20 cellular contexts compared by ENCODE assay signal in the genomic region with DNA sequence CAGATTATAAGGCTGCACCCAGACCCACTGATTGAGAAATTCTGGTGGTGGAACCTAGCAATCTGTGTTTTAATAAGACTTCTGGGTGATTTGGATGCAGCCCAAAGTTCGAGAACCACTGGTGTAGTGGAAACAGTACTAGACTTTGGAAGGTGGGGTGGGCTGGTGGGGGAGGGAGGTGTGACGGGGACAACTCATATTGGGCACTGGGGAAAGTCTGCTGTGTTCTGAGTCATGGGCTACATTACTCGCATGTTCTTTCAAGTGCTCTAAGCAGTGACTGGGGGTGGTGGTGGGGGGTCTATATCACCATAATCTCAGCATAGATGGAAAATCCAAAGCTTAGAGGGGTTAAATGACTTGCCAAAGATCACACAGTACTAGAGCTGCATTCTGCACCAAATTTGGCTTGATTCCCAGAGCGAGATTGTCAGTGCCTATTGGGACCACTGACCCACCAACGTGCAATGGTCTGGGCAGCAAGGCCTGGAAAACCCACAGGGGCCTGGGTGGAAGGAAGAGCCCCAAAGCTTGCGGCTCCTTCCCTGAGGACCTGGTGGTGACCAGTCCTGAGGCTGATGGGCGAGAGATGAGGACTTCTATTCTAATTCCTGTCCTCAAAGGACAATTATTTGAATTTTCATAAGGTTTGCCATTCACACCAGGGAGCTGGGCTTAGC.
DNase-seq lines count a peak whose midpoint lies in the region; TF ChIP-seq lines count a peak whose summit lies in the region.
"Had no signal": no experiment of that assay in that cellular context is flagged by ENCODE, and none has a peak within 500 bp of the region (broad histone marks: within the 10 kb centered on the region; RNA-seq: fewer than 3 reads in every experiment).

No MANE protein-coding gene starts in this region.

- CTCF ChIA-PET in mammary epithelial cell (lab: Charles Lee; ENCODE audit: low non-redundant PET) = no interaction called here

- H3K4ac ChIP-seq in mesenchymal stem cell (ENCODE audit: low read depth in 1 of 2, low read length in 2 of 2) = no peak overlapping the region

- BruUV-seq in mammary epithelial cell (replicated peaks; lab: Mats Ljungman, UMichigan) = no TSS peak

- H3K79me1 ChIP-seq in mesenchymal stem cell (replicated peaks; ENCODE audit: low read length, poor library complexity, severe bottlenecking) = no peaks in the 10 kb centered on the region

- H2BK12ac ChIP-seq in mesenchymal stem cell (ENCODE audit: low read length in 2 of 2) = no peak overlapping the region

- no peaks in the 10 kb centered on the region for H4K20me1 ChIP-seq in mammary epithelial cell (ENCODE audit: insufficient read depth, low read length)

- H3K4me2 ChIP-seq in mammary epithelial cell (ENCODE audit: insufficient read depth, low read depth, low read length) (no peak overlapping the region), mesenchymal stem cell (ENCODE audit: low read length, poor library complexity, severe bottlenecking) (no peak overlapping the region)
- H3K4me2 ChIP-seq: GM23338, KMS-11 had no signal

- H3K27ac ChIP-seq in mammary epithelial cell (ENCODE audit: insufficient read depth, low read depth, low read length) (no peak overlapping the region), mesenchymal stem cell (ENCODE audit: low read length, poor library complexity, severe bottlenecking) (no peak overlapping the region)
- H3K27ac ChIP-seq: 22Rv1, KMS-11, skin epidermis, WERI-Rb-1 had no signal

- H3K4me1 ChIP-seq in mammary epithelial cell (ENCODE audit: insufficient read depth, low read length) (no peaks in the 10 kb centered on the region), mesenchymal stem cell (ENCODE audit: control insufficient read depth, insufficient read depth, low read depth, low read length) (peaks cover 2% of the 10 kb centered on the region)

- H3K14ac ChIP-seq in mesenchymal stem cell (ENCODE audit: low read length in 2 of 2) = no peak overlapping the region

- DNase-seq in DMS 273 (lab: John Stamatoyannopoulos, UW; ENCODE audit: unreplicated experiment) (peak; percentile 20), DMS 273 treated with DMSO at 0.1 percent for 48 hours (lab: John Stamatoyannopoulos, UW) (no peak), D341Med (ENCODE audit: low spot score) (peak; percentile 7), mammary epithelial cell (no peak), NCI-H1092 (lab: John Stamatoyannopoulos, UW) (no peak), mesenchymal stem cell (no peak)
- DNase-seq in activated naive CD8-positive, alpha-beta T cell treated with anti-CD3 and anti-CD28 coated beads for 36 hours = peak; percentile 41
- DNase-seq in stimulated activated CD4-positive, alpha-beta T cell treated with anti-CD3 and anti-CD28 coated beads, Interleukin-4, amount 100 ng/mL, for 24 hours = peak; percentile 50
- DNase-seq: activated gamma-delta T cell treated with Interleukin-2 at 50 U/mL for 16 hours; dermis blood vessel endothelial cell; DMS153; naive thymus-derived CD4-positive, alpha-beta T cell; NCI-H2227 treated with DMSO at 0.1 percent for 48 hours; trophoblast cell; WERI-Rb-1 had no signal

- no peak overlapping the region for H3K18ac ChIP-seq in mesenchymal stem cell (ENCODE audit: low read depth in 1 of 2, low read length in 2 of 2)

- no peak overlapping the region for H3K4me3 ChIP-seq in mammary epithelial cell (replicated peaks in 1 of 3; ENCODE audit: insufficient read depth in 1 of 3, low read depth in 2 of 3, low read length in 3 of 3)
- H3K4me3 ChIP-seq in mesenchymal stem cell (ENCODE audit: insufficient read depth in 1 of 2, low read depth in 1 of 2, low read length in 2 of 2) = no peak overlapping the region
- H3K4me3 ChIP-seq: GM23338, skin epidermis had no signal

- H2BK15ac ChIP-seq in mesenchymal stem cell (ENCODE audit: low read depth, poor library complexity, severe bottlenecking) = no peak overlapping the region

- H4K8ac ChIP-seq in mesenchymal stem cell (ENCODE audit: low read length) = no peak overlapping the region

- H2AFZ ChIP-seq in mammary epithelial cell (ENCODE audit: low read depth, low read length) (no peak overlapping the region), mesenchymal stem cell (ENCODE audit: low read depth, low read length) (no peak overlapping the region)

- no peak overlapping the region for H3K23ac ChIP-seq in mesenchymal stem cell (ENCODE audit: low read length in 2 of 2)

- H2BK5ac ChIP-seq in mesenchymal stem cell (ENCODE audit: low read depth, low read length, poor library complexity, severe bottlenecking) = no peak overlapping the region

- H3K4me3 Mint-ChIP-seq in activated naive CD8-positive, alpha-beta T cell treated with anti-CD3 and anti-CD28 coated beads for 36 hours = no peak overlapping the region
- H3K4me3 Mint-ChIP-seq: brain; GM23338; naive thymus-derived CD4-positive, alpha-beta T cell had no signal

- no peaks in the 10 kb centered on the region for H3K9me3 Mint-ChIP-seq in activated naive CD8-positive, alpha-beta T cell treated with anti-CD3 and anti-CD28 coated beads for 36 hours
- H3K9me3 Mint-ChIP-seq: brain; GM23338; naive thymus-derived CD4-positive, alpha-beta T cell had no signal

- peaks cover 41% of the 10 kb centered on the region for H3K4me1 Mint-ChIP-seq in activated naive CD8-positive, alpha-beta T cell treated with anti-CD3 and anti-CD28 coated beads for 36 hours

- in situ Hi-C loops in mammary epithelial cell (cut with MboI; ENCODE audit: low sequenced_read_pairs in 2 of 2) = loop anchor here in 1 of 2 donors (5.0 kb wide), 1 partner anchor 65 kb away; no protein-coding TSS in a partner anchor

- no peaks in the 10 kb centered on the region for H3K36me3 Mint-ChIP-seq in activated naive CD8-positive, alpha-beta T cell treated with anti-CD3 and anti-CD28 coated beads for 36 hours
- H3K36me3 Mint-ChIP-seq: naive thymus-derived CD4-positive, alpha-beta T cell had no signal

- no peak overlapping the region for H2AK5ac ChIP-seq in mesenchymal stem cell (ENCODE audit: low read length, severe bottlenecking)

- no peaks in the 10 kb centered on the region for H3K79me2 ChIP-seq in mammary epithelial cell (ENCODE audit: insufficient read depth, low read length)

- H3K27me3 Mint-ChIP-seq in activated naive CD8-positive, alpha-beta T cell treated with anti-CD3 and anti-CD28 coated beads for 36 hours = no peaks in the 10 kb centered on the region

- no peak overlapping the region for H4K91ac ChIP-seq in mesenchymal stem cell (ENCODE audit: low read length)

- intact Hi-C loops in mammary epithelial cell (cut with micrococcal nuclease) = no loop called here

- dilution Hi-C loops in mammary epithelial cell (cut with HindIII; ENCODE audit: low sequenced_read_pairs) = no loop called here

- peak overlapping the region; percentile 86 for H3K27ac Mint-ChIP-seq in activated naive CD8-positive, alpha-beta T cell treated with anti-CD3 and anti-CD28 coated beads for 36 hours
- H3K27ac Mint-ChIP-seq: GM23338 had no signal

- H3K36me3 ChIP-seq in mammary epithelial cell (ENCODE audit: insufficient read depth, low read length) (no peaks in the 10 kb centered on the region), mesenchymal stem cell (ENCODE audit: control insufficient read depth in 1 of 2, insufficient read depth in 2 of 2, low read depth in 1 of 2, low read length in 2 of 2) (no peaks in the 10 kb centered on the region)
- H3K36me3 ChIP-seq: WERI-Rb-1 had no signal

- H3K9me3 ChIP-seq in mammary epithelial cell (replicated peaks; ENCODE audit: insufficient read depth, low read length) (no peaks in the 10 kb centered on the region), mesenchymal stem cell (ENCODE audit: control insufficient read depth, low read length) (no peaks in the 10 kb centered on the region)

- H3K9ac ChIP-seq in mammary epithelial cell (ENCODE audit: insufficient read depth, low read length) = no peak overlapping the region
- no peak overlapping the region for H3K9ac ChIP-seq in mesenchymal stem cell (ENCODE audit: low read length)
- H3K9ac ChIP-seq: KMS-11 had no signal

- TF ChIP-seq CTCF in mammary epithelial cell (conservative IDR thresholded peaks at IDR 0.05 in 1 of 2, IDR thresholded peaks at IDR 0.05 in 1 of 2; ENCODE audit: extremely low read depth in 1 of 2, insufficient read depth in 1 of 2, low read depth in 1 of 2, low read length in 2 of 2) = no peak

- no peak overlapping the region for H2BK120ac ChIP-seq in mesenchymal stem cell (ENCODE audit: low read depth, low read length)

- H3K27me3 ChIP-seq in mammary epithelial cell (ENCODE audit: insufficient read depth, low read length) (no peaks in the 10 kb centered on the region), mesenchymal stem cell (ENCODE audit: control insufficient read depth in 1 of 2, insufficient read depth in 1 of 2, low read length in 2 of 2) (peaks cover 7 to 13% of the 10 kb centered on the region in 2 experiments)

- 93% methylated on average over 6 of the region's 7 CpGs for WGBS in mammary epithelial cell (ENCODE audit: low coverage, missing lambda C conversion rate)
- 85% methylated on average over 6 of the region's 7 CpGs for WGBS in mesenchymal stem cell

Comparison
In these comparisons a context has a peak if more than half of its experiments do, and no peak if none do; other contexts are left out.
1. DNase-seq: peak in DMS 273 (single experiment), D341Med (single experiment), activated naive CD8-positive, alpha-beta T cell treated with anti-CD3 and anti-CD28 coated beads for 36 hours (single experiment) and stimulated activated CD4-positive, alpha-beta T cell treated with anti-CD3 and anti-CD28 coated beads, Interleukin-4, amount 100 ng/mL, for 24 hours (single experiment); none in DMS 273 treated with DMSO at 0.1 percent for 48 hours (single experiment), mammary epithelial cell (single experiment), NCI-H1092 (single experiment) and mesenchymal stem cell (single experiment).